Comparison of ENCODE assay signal across 27 cellular contexts in genomic region chr3:158453865-158454264, GRCh38.
"Had no signal": no experiment of that assay in that cellular context is flagged by ENCODE, and none has a peak within 500 bp of the region (broad histone marks: within the 10 kb centered on the region; RNA-seq: fewer than 3 reads in every experiment).

No MANE protein-coding gene starts in this region.

- H3K27me3 ChIP-seq: esophagus squamous epithelium, gastrocnemius medialis, neural progenitor cell, testis, vagina had no signal

- H3K9ac ChIP-seq: neural progenitor cell had no signal

- H2AFZ ChIP-seq: neural progenitor cell had no signal

- H3K9me3 Mint-ChIP-seq: activated CD8-positive, alpha-beta T cell treated with anti-CD3 and anti-CD28 coated beads for 36 hours; activated naive CD4-positive, alpha-beta T cell treated with anti-CD3 and anti-CD28 coated beads, Interleukin-2, amount 10 ng/mL, durations not matched to agents 7 days and 5 days; endodermal cell; naive thymus-derived CD8-positive, alpha-beta T cell; neural progenitor cell had no signal

- H3K27me3 Mint-ChIP-seq: activated CD8-positive, alpha-beta memory T cell treated with anti-CD3 and anti-CD28 coated beads, Interleukin-2, amount 10 ng/mL, durations not matched to agents 7 days and 5 days; activated CD8-positive, alpha-beta T cell treated with anti-CD3 and anti-CD28 coated beads for 36 hours; activated naive CD4-positive, alpha-beta T cell treated with anti-CD3 and anti-CD28 coated beads, Interleukin-2, amount 10 ng/mL, durations not matched to agents 7 days and 5 days; naive thymus-derived CD8-positive, alpha-beta T cell had no signal

- H3K36me3 Mint-ChIP-seq: activated naive CD4-positive, alpha-beta T cell treated with anti-CD3 and anti-CD28 coated beads, Interleukin-2, amount 10 ng/mL, durations not matched to agents 7 days and 5 days; mesothelial cell of epicardium; neural progenitor cell had no signal

- DNase-seq: activated CD4-positive, alpha-beta T cell treated with anti-CD3 and anti-CD28 coated beads for 4 hours; activated CD4-positive, CD25-positive, alpha-beta regulatory T cell; activated CD8-positive, alpha-beta memory T cell treated with anti-CD3 and anti-CD28 coated beads, Interleukin-2, amount 10 ng/mL, durations not matched to agents 7 days and 5 days; activated CD8-positive, alpha-beta T cell treated with anti-CD3 and anti-CD28 coated beads for 36 hours; activated effector memory CD4-positive, alpha-beta T cell treated with anti-CD3 and anti-CD28 coated beads, Interleukin-2, amount 50 U/mL, for 16 hours; activated naive CD4-positive, alpha-beta T cell treated with anti-CD3 and anti-CD28 coated beads, Interleukin-2, amount 10 ng/mL, durations not matched to agents 7 days and 5 days; activated T-cell treated with anti-CD3 and anti-CD28 coated beads for 4 hours; amygdala; cerebellar nuclear complex; endodermal cell; esophagus squamous epithelium; gastrocnemius medialis; head of caudate nucleus; hypothalamus; left ventricle myocardium superior; mammary epithelial cell; naive thymus-derived CD8-positive, alpha-beta T cell; retina; stimulated activated CD4-positive, alpha-beta T cell treated with anti-CD3 and anti-CD28 coated beads, Interleukin-2, amount 100 ng/mL, for 48 hours; stimulated activated CD8-positive, alpha-beta memory T cell treated with anti-CD3 and anti-CD28 coated beads, Interleukin-4, amount 100 ng/mL, for 48 hours; stimulated activated naive CD4-positive, alpha-beta T cell; testis; trophoblast cell had no signal

- ATAC-seq: activated CD8-positive, alpha-beta memory T cell treated with anti-CD3 and anti-CD28 coated beads, Interleukin-2, amount 10 ng/mL, durations not matched to agents 7 days and 5 days; activated CD8-positive, alpha-beta T cell treated with anti-CD3 and anti-CD28 coated beads for 36 hours; gastrocnemius medialis; left ventricle myocardium superior; naive thymus-derived CD8-positive, alpha-beta T cell had no signal

- H3K4me3 Mint-ChIP-seq: activated CD8-positive, alpha-beta memory T cell treated with anti-CD3 and anti-CD28 coated beads, Interleukin-2, amount 10 ng/mL, durations not matched to agents 7 days and 5 days; activated CD8-positive, alpha-beta T cell treated with anti-CD3 and anti-CD28 coated beads for 36 hours; activated naive CD4-positive, alpha-beta T cell treated with anti-CD3 and anti-CD28 coated beads, Interleukin-2, amount 10 ng/mL, durations not matched to agents 7 days and 5 days; endodermal cell; mesothelial cell of epicardium; naive thymus-derived CD8-positive, alpha-beta T cell; neural progenitor cell had no signal

- H3K4me1 ChIP-seq: esophagus squamous epithelium, gastrocnemius medialis, neural progenitor cell, testis, vagina had no signal

- H3K4me1 Mint-ChIP-seq: activated CD8-positive, alpha-beta memory T cell treated with anti-CD3 and anti-CD28 coated beads, Interleukin-2, amount 10 ng/mL, durations not matched to agents 7 days and 5 days; activated naive CD4-positive, alpha-beta T cell treated with anti-CD3 and anti-CD28 coated beads, Interleukin-2, amount 10 ng/mL, durations not matched to agents 7 days and 5 days; neural progenitor cell had no signal

- H3K36me3 ChIP-seq: esophagus squamous epithelium, gastrocnemius medialis, neural progenitor cell, vagina had no signal

- H3K9me3 ChIP-seq: esophagus squamous epithelium, gastrocnemius medialis, testis, vagina had no signal

- H3K27ac ChIP-seq: coronary artery, esophagus squamous epithelium, gastrocnemius medialis, neural progenitor cell, testis, vagina had no signal

- H3K4me2 ChIP-seq: neural progenitor cell had no signal

- H3K27ac Mint-ChIP-seq: activated CD8-positive, alpha-beta memory T cell treated with anti-CD3 and anti-CD28 coated beads, Interleukin-2, amount 10 ng/mL, durations not matched to agents 7 days and 5 days; activated CD8-positive, alpha-beta T cell treated with anti-CD3 and anti-CD28 coated beads for 36 hours; activated naive CD4-positive, alpha-beta T cell treated with anti-CD3 and anti-CD28 coated beads, Interleukin-2, amount 10 ng/mL, durations not matched to agents 7 days and 5 days; endodermal cell; mesothelial cell of epicardium; naive thymus-derived CD8-positive, alpha-beta T cell; neural progenitor cell had no signal

- H3K4me3 ChIP-seq: coronary artery, esophagus squamous epithelium, gastrocnemius medialis, neural progenitor cell, testis, vagina had no signal
